Comparison of ENCODE assay signal across 16 cellular contexts in genomic region chr11:84721561-84721961, GRCh38.
DNase-seq lines count a peak whose midpoint lies in the region; ATAC-seq and TF ChIP-seq lines count a peak whose summit lies in the region.
"Had no signal": no experiment of that assay in that cellular context is flagged by ENCODE, and none has a peak within 500 bp of the region (broad histone marks: within the 10 kb centered on the region; RNA-seq: fewer than 3 reads in every experiment).

No MANE protein-coding gene starts in this region.

- H3K27me3 Mint-ChIP-seq in activated CD8-positive, alpha-beta T cell treated with anti-CD3 and anti-CD28 coated beads for 36 hours, result peaks cover 3% of the 10 kb centered on the region
- H3K27me3 Mint-ChIP-seq in activated CD8-positive, alpha-beta T cell treated with anti-CD3 and anti-CD28 coated beads, Interleukin-2, amount 10 ng/mL, durations not matched to agents 7 days and 5 days (ENCODE audit: low read depth), result peaks cover 9% of the 10 kb centered on the region
- H3K27me3 Mint-ChIP-seq in WTC11 (ENCODE audit: low read depth), result peaks cover 20% of the 10 kb centered on the region
- peaks cover 20% of the 10 kb centered on the region for H3K27me3 Mint-ChIP-seq in stimulated activated naive CD8-positive, alpha-beta T cell treated with anti-CD3 and anti-CD28 coated beads, Interleukin-15, amount 100 ng/mL, for 72 hours
- H3K27me3 Mint-ChIP-seq: central memory CD8-positive, alpha-beta T cell had no signal

- intact Hi-C loops in activated CD8-positive, alpha-beta T cell treated with anti-CD3 and anti-CD28 coated beads for 36 hours (cut with micrococcal nuclease), result no loop called here

- POLR2A ChIA-PET in activated CD8-positive, alpha-beta T cell treated with anti-CD3 and anti-CD28 coated beads for 36 hours (lab: Charles Lee), result no interaction called here
- POLR2A ChIA-PET in activated CD8-positive, alpha-beta T cell treated with anti-CD3 and anti-CD28 coated beads, Interleukin-2, amount 10 ng/mL, durations not matched to agents 7 days and 5 days (lab: Charles Lee), result no interaction called here
- POLR2A ChIA-PET in WTC11 (lab: Charles Lee), result no interaction called here

- H3K4me3 Mint-ChIP-seq in activated CD8-positive, alpha-beta T cell treated with anti-CD3 and anti-CD28 coated beads for 36 hours, result peak overlapping the region; percentile 67
- no peak overlapping the region for H3K4me3 Mint-ChIP-seq in activated CD8-positive, alpha-beta T cell treated with anti-CD3 and anti-CD28 coated beads, Interleukin-2, amount 10 ng/mL, durations not matched to agents 7 days and 5 days
- peak overlapping the region; percentile 87 for H3K4me3 Mint-ChIP-seq in WTC11
- H3K4me3 Mint-ChIP-seq in stimulated activated naive CD8-positive, alpha-beta T cell treated with anti-CD3 and anti-CD28 coated beads, Interleukin-15, amount 100 ng/mL, for 72 hours, result no peak overlapping the region
- H3K4me3 Mint-ChIP-seq: central memory CD8-positive, alpha-beta T cell had no signal

- DNase-seq in activated CD8-positive, alpha-beta T cell treated with anti-CD3 and anti-CD28 coated beads for 36 hours, result no peak
- DNase-seq in activated CD8-positive, alpha-beta T cell treated with anti-CD3 and anti-CD28 coated beads, Interleukin-2, amount 10 ng/mL, durations not matched to agents 7 days and 5 days, result no peak
- DNase-seq in WTC11 (ENCODE audit: low spot score) (no peak), inferior parietal cortex (ENCODE audit: extremely low spot score) (peak; percentile 55), Ammon's horn (ENCODE audit: low spot score) (no peak)
- DNase-seq in stimulated activated naive CD8-positive, alpha-beta T cell treated with anti-CD3 and anti-CD28 coated beads, Interleukin-15, amount 100 ng/mL, for 72 hours, result no peak
- no peak for DNase-seq in activated T-cell treated with anti-CD3 and anti-CD28 coated beads, Interleukin-2, amount 50 U/mL, for 1 hour
- DNase-seq: ACHN, EL, immature natural killer cell, NCI-H510A, SW 1271 had no signal

- H3K27ac Mint-ChIP-seq in activated CD8-positive, alpha-beta T cell treated with anti-CD3 and anti-CD28 coated beads for 36 hours, result no peak overlapping the region
- no peak overlapping the region for H3K27ac Mint-ChIP-seq in activated CD8-positive, alpha-beta T cell treated with anti-CD3 and anti-CD28 coated beads, Interleukin-2, amount 10 ng/mL, durations not matched to agents 7 days and 5 days
- no peak overlapping the region for H3K27ac Mint-ChIP-seq in WTC11
- H3K27ac Mint-ChIP-seq in stimulated activated naive CD8-positive, alpha-beta T cell treated with anti-CD3 and anti-CD28 coated beads, Interleukin-15, amount 100 ng/mL, for 72 hours, result no peak overlapping the region

- H3K36me3 Mint-ChIP-seq in activated CD8-positive, alpha-beta T cell treated with anti-CD3 and anti-CD28 coated beads for 36 hours (ENCODE audit: low read depth), result no peaks in the 10 kb centered on the region
- H3K36me3 Mint-ChIP-seq in activated CD8-positive, alpha-beta T cell treated with anti-CD3 and anti-CD28 coated beads, Interleukin-2, amount 10 ng/mL, durations not matched to agents 7 days and 5 days (ENCODE audit: low read depth), result no peaks in the 10 kb centered on the region
- no peaks in the 10 kb centered on the region for H3K36me3 Mint-ChIP-seq in WTC11
- H3K36me3 Mint-ChIP-seq: immature natural killer cell had no signal

- peaks cover 3% of the 10 kb centered on the region for H3K4me1 Mint-ChIP-seq in activated CD8-positive, alpha-beta T cell treated with anti-CD3 and anti-CD28 coated beads for 36 hours (ENCODE audit: low read depth)
- H3K4me1 Mint-ChIP-seq in activated CD8-positive, alpha-beta T cell treated with anti-CD3 and anti-CD28 coated beads, Interleukin-2, amount 10 ng/mL, durations not matched to agents 7 days and 5 days (ENCODE audit: low read depth), result peaks cover 4% of the 10 kb centered on the region
- H3K4me1 Mint-ChIP-seq in WTC11, result peaks cover 35% of the 10 kb centered on the region
- no peaks in the 10 kb centered on the region for H3K4me1 Mint-ChIP-seq in stimulated activated naive CD8-positive, alpha-beta T cell treated with anti-CD3 and anti-CD28 coated beads, Interleukin-15, amount 100 ng/mL, for 72 hours
- H3K4me1 Mint-ChIP-seq: central memory CD8-positive, alpha-beta T cell had no signal

- no peak for TF ChIP-seq CTCF in activated CD8-positive, alpha-beta T cell treated with anti-CD3 and anti-CD28 coated beads for 36 hours (IDR thresholded peaks at IDR 0.05)
- no peak for TF ChIP-seq CTCF in WTC11 (IDR thresholded peaks at IDR 0.05)

- ATAC-seq in activated CD8-positive, alpha-beta T cell treated with anti-CD3 and anti-CD28 coated beads for 36 hours, result no peak
- ATAC-seq in activated CD8-positive, alpha-beta T cell treated with anti-CD3 and anti-CD28 coated beads, Interleukin-2, amount 10 ng/mL, durations not matched to agents 7 days and 5 days, result no peak
- ATAC-seq in WTC11 (no peak), HG03457 (IDR thresholded peaks at IDR 0.05; ENCODE audit: unreplicated experiment) (no peak)
- ATAC-seq in stimulated activated naive CD8-positive, alpha-beta T cell treated with anti-CD3 and anti-CD28 coated beads, Interleukin-15, amount 100 ng/mL, for 72 hours, result peak; percentile 35
- ATAC-seq: HCT116, K562 had no signal

- peaks cover 1% of the 10 kb centered on the region for H3K9me3 Mint-ChIP-seq in activated CD8-positive, alpha-beta T cell treated with anti-CD3 and anti-CD28 coated beads for 36 hours
- no peaks in the 10 kb centered on the region for H3K9me3 Mint-ChIP-seq in activated CD8-positive, alpha-beta T cell treated with anti-CD3 and anti-CD28 coated beads, Interleukin-2, amount 10 ng/mL, durations not matched to agents 7 days and 5 days (ENCODE audit: insufficient read depth)
- no peaks in the 10 kb centered on the region for H3K9me3 Mint-ChIP-seq in WTC11
- peaks cover 0 to 11% of the 10 kb centered on the region in 2 donors for H3K9me3 Mint-ChIP-seq in stimulated activated naive CD8-positive, alpha-beta T cell treated with anti-CD3 and anti-CD28 coated beads, Interleukin-15, amount 100 ng/mL, for 72 hours

- CTCF ChIA-PET in activated CD8-positive, alpha-beta T cell treated with anti-CD3 and anti-CD28 coated beads for 36 hours (lab: Charles Lee), result no interaction called here
- CTCF ChIA-PET in activated CD8-positive, alpha-beta T cell treated with anti-CD3 and anti-CD28 coated beads, Interleukin-2, amount 10 ng/mL, durations not matched to agents 7 days and 5 days (lab: Charles Lee), result no interaction called here
- CTCF ChIA-PET in WTC11 (lab: Charles Lee), result interaction anchor here (3.6 kb wide), 1 partner anchor 162 kb away, joined by 43 read pairs; no protein-coding TSS in a partner anchor

TF ChIP-seq in WTC11, 78 proteins besides CTCF, POLR2A, EP300 and RAD21 (continues in another document):
- TF ChIP-seq, protein P1, sequence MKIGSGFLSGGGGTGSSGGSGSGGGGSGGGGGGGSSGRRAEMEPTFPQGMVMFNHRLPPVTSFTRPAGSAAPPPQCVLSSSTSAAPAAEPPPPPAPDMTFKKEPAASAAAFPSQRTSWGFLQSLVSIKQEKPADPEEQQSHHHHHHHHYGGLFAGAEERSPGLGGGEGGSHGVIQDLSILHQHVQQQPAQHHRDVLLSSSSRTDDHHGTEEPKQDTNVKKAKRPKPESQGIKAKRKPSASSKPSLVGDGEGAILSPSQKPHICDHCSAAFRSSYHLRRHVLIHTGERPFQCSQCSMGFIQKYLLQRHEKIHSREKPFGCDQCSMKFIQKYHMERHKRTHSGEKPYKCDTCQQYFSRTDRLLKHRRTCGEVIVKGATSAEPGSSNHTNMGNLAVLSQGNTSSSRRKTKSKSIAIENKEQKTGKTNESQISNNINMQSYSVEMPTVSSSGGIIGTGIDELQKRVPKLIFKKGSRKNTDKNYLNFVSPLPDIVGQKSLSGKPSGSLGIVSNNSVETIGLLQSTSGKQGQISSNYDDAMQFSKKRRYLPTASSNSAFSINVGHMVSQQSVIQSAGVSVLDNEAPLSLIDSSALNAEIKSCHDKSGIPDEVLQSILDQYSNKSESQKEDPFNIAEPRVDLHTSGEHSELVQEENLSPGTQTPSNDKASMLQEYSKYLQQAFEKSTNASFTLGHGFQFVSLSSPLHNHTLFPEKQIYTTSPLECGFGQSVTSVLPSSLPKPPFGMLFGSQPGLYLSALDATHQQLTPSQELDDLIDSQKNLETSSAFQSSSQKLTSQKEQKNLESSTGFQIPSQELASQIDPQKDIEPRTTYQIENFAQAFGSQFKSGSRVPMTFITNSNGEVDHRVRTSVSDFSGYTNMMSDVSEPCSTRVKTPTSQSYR (CRISPR knock-in tag; IDR thresholded peaks at IDR 0.05), result no peak
- TF ChIP-seq ESRRA (CRISPR knock-in tag; IDR thresholded peaks at IDR 0.05; ENCODE audit: borderline replicate concordance), result no peak
- TF ChIP-seq PREB (CRISPR knock-in tag; IDR thresholded peaks at IDR 0.05; ENCODE audit: borderline replicate concordance), result no peak
- no peak for TF ChIP-seq JUN (CRISPR knock-in tag; IDR thresholded peaks at IDR 0.05)
- no peak for TF ChIP-seq E2F4 (CRISPR knock-in tag; IDR thresholded peaks at IDR 0.05; ENCODE audit: borderline replicate concordance, low read depth)
- no peak for TF ChIP-seq ELF4 (CRISPR knock-in tag; IDR thresholded peaks at IDR 0.05; ENCODE audit: low read depth)
- TF ChIP-seq, protein P2, sequence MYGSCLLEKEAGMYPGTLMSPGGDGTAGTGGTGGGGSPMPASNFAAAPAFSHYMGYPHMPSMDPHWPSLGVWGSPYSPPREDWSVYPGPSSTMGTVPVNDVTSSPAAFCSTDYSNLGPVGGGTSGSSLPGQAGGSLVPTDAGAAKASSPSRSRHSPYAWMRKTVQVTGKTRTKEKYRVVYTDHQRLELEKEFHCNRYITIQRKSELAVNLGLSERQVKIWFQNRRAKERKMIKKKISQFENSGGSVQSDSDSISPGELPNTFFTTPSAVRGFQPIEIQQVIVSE (CRISPR knock-in tag; IDR thresholded peaks at IDR 0.05; ENCODE audit: borderline replicate concordance), result no peak
- TF ChIP-seq ZNF671 (CRISPR knock-in tag; IDR thresholded peaks at IDR 0.05), result no peak

Comparison
In these comparisons a context has a peak if more than half of its experiments do, and no peak if none do; other contexts are left out.
1. H3K4me3 Mint-ChIP-seq: peak in activated CD8-positive, alpha-beta T cell treated with anti-CD3 and anti-CD28 coated beads for 36 hours (single experiment) and WTC11 (single experiment); none in activated CD8-positive, alpha-beta T cell treated with anti-CD3 and anti-CD28 coated beads, Interleukin-2, amount 10 ng/mL, durations not matched to agents 7 days and 5 days (single experiment) and stimulated activated naive CD8-positive, alpha-beta T cell treated with anti-CD3 and anti-CD28 coated beads, Interleukin-15, amount 100 ng/mL, for 72 hours (0 of 2).